16 cellular contexts compared by ENCODE assay signal in genomic region chr7:117021960-117022359, GRCh38.
A peak's percentile ranks its signal among the peaks of the same experiment; 100 is the strongest.
DNase-seq lines count a peak whose midpoint lies in the region; TF ChIP-seq lines count a peak whose summit lies in the region.
"Had no signal": no experiment of that assay in that cellular context is flagged by ENCODE, and none has a peak within 500 bp of the region (broad histone marks: within the 10 kb centered on the region; RNA-seq: fewer than 3 reads in every experiment).

No MANE protein-coding gene starts in this region.

- peak; percentile 56 for DNase-seq in G401 (ENCODE audit: low spot score)
- peak; percentile 13 for DNase-seq in NCI-H69 (lab: John Stamatoyannopoulos, UW)
- DNase-seq in dorsolateral prefrontal cortex: no peak
- no peak for DNase-seq in progenitor cell of endocrine pancreas (ENCODE audit: low spot score, unreplicated experiment)
- DNase-seq in activated naive CD4-positive, alpha-beta T cell treated with anti-CD3 and anti-CD28 coated beads, Interleukin-2, amount 10 ng/mL, durations not matched to agents 7 days and 5 days: no peak
- no peak for DNase-seq in CD8-positive, alpha-beta memory T cell
- no peak for DNase-seq in HEK293T (ENCODE audit: extremely low spot score)
- no peak for DNase-seq in A673 (ENCODE audit: low spot score)
- DNase-seq: NCI-H146, NCI-H2107, NCI-H446, NCI-H748 treated with DMSO at 0.1 percent for 48 hours, SHP77 treated with DMSO at 0.1 percent for 48 hours had no signal

- H3K27ac Mint-ChIP-seq in progenitor cell of endocrine pancreas: no peak overlapping the region
- no peak overlapping the region for H3K27ac Mint-ChIP-seq in activated naive CD4-positive, alpha-beta T cell treated with anti-CD3 and anti-CD28 coated beads, Interleukin-2, amount 10 ng/mL, durations not matched to agents 7 days and 5 days
- no peak overlapping the region for H3K27ac Mint-ChIP-seq in CD8-positive, alpha-beta memory T cell

- in situ Hi-C loops in G401 (cut with HindIII; ENCODE audit: low sequenced_read_pairs): no loop called here

- H3K4me1 Mint-ChIP-seq in progenitor cell of endocrine pancreas (ENCODE audit: low read depth): peaks cover 2% of the 10 kb centered on the region
- H3K4me1 Mint-ChIP-seq in activated naive CD4-positive, alpha-beta T cell treated with anti-CD3 and anti-CD28 coated beads, Interleukin-2, amount 10 ng/mL, durations not matched to agents 7 days and 5 days: peaks cover 10% of the 10 kb centered on the region
- peaks cover 3 to 17% (median 15%) of the 10 kb centered on the region in 3 donors for H3K4me1 Mint-ChIP-seq in CD8-positive, alpha-beta memory T cell

- no peaks in the 10 kb centered on the region for H3K27me3 ChIP-seq in dorsolateral prefrontal cortex
- no peaks in the 10 kb centered on the region for H3K27me3 ChIP-seq in CD8-positive, alpha-beta memory T cell (ENCODE audit: insufficient read depth, low read length, poor library complexity, severe bottlenecking)
- no peaks in the 10 kb centered on the region for H3K27me3 ChIP-seq in A673 (replicated peaks; ENCODE audit: insufficient read depth, low read depth, low read length, poor library complexity)
- H3K27me3 ChIP-seq: BLaER1 treated with 17β-estradiol and CSF1 and Interleukin-3, amounts not matched to agents 10 nM and 100 nM had no signal

- POLR2A ChIA-PET in CD8-positive, alpha-beta memory T cell (lab: Charles Lee): no interaction called here
- POLR2A ChIA-PET in HEK293T (lab: Yijun Ruan, JAX) (no interaction called here), A673 (lab: Charles Lee; ENCODE audit: low non-redundant PET) (no interaction called here)

- peaks cover 5% of the 10 kb centered on the region for H3K27me3 Mint-ChIP-seq in progenitor cell of endocrine pancreas
- H3K27me3 Mint-ChIP-seq in activated naive CD4-positive, alpha-beta T cell treated with anti-CD3 and anti-CD28 coated beads, Interleukin-2, amount 10 ng/mL, durations not matched to agents 7 days and 5 days: no peaks in the 10 kb centered on the region
- H3K27me3 Mint-ChIP-seq in CD8-positive, alpha-beta memory T cell: no peaks in the 10 kb centered on the region

- TF ChIP-seq CTCF in dorsolateral prefrontal cortex (IDR thresholded peaks at IDR 0.05 in 54 of 56, conservative IDR thresholded peaks at IDR 0.05 in 2 of 56; ENCODE audit: low read depth in 1 of 56, partially characterized antibody in 56 of 56): no peak
- no peak for TF ChIP-seq CTCF in progenitor cell of endocrine pancreas (IDR thresholded peaks at IDR 0.05; ENCODE audit: unreplicated experiment)
- TF ChIP-seq CTCF in A673 (conservative IDR thresholded peaks at IDR 0.05; ENCODE audit: low read depth, low read length): no peak

- CTCF ChIA-PET in activated naive CD4-positive, alpha-beta T cell treated with anti-CD3 and anti-CD28 coated beads, Interleukin-2, amount 10 ng/mL, durations not matched to agents 7 days and 5 days (lab: Charles Lee): interaction anchor here (1.2 to 1.6 kb wide), 2 partner anchors 13 to 36 kb away, joined by 3 read pairs; no protein-coding TSS in a partner anchor
- CTCF ChIA-PET in CD8-positive, alpha-beta memory T cell (lab: Charles Lee): no interaction called here
- CTCF ChIA-PET in HEK293T (lab: Yijun Ruan, JAX) (interaction anchor here (0.8 kb wide), 1 partner anchor 846 kb away, joined by 6 read pairs; no protein-coding TSS in a partner anchor), A673 (lab: Charles Lee) (no interaction called here)

- BruUV-seq in A673 (replicated peaks; lab: Mats Ljungman, UMichigan): no TSS peak

- H3K9me3 ChIP-seq in CD8-positive, alpha-beta memory T cell (ENCODE audit: low read length): no peaks in the 10 kb centered on the region
- no peaks in the 10 kb centered on the region for H3K9me3 ChIP-seq in A673 (ENCODE audit: low read depth, low read length, poor library complexity, severe bottlenecking)
- H3K9me3 ChIP-seq: BLaER1 treated with 17β-estradiol and CSF1 and Interleukin-3, amounts not matched to agents 10 nM and 100 nM had no signal

- peak overlapping the region in 7 of 59 donors; percentile 0 to 90 (median 42) for H3K27ac ChIP-seq in dorsolateral prefrontal cortex
- H3K27ac ChIP-seq in CD8-positive, alpha-beta memory T cell (ENCODE audit: low read depth, low read length): no peak overlapping the region
- H3K27ac ChIP-seq in A673 (ENCODE audit: low read depth, low read length, poor library complexity, severe bottlenecking): no peak overlapping the region
- H3K27ac ChIP-seq: BLaER1 treated with 17β-estradiol and CSF1 and Interleukin-3, amounts not matched to agents 10 nM and 100 nM; HL-60 had no signal

- H3K36me3 Mint-ChIP-seq in progenitor cell of endocrine pancreas (ENCODE audit: insufficient read depth): no peaks in the 10 kb centered on the region
- H3K36me3 Mint-ChIP-seq in activated naive CD4-positive, alpha-beta T cell treated with anti-CD3 and anti-CD28 coated beads, Interleukin-2, amount 10 ng/mL, durations not matched to agents 7 days and 5 days: peaks cover 1% of the 10 kb centered on the region
- no peaks in the 10 kb centered on the region for H3K36me3 Mint-ChIP-seq in CD8-positive, alpha-beta memory T cell

- H3K4me1 ChIP-seq in CD8-positive, alpha-beta memory T cell (ENCODE audit: insufficient read depth, low read length): no peaks in the 10 kb centered on the region
- peaks cover 16% of the 10 kb centered on the region for H3K4me1 ChIP-seq in A673 (ENCODE audit: insufficient read depth, low read length, poor library complexity, severe bottlenecking)

- no peaks in the 10 kb centered on the region for H3K9me3 Mint-ChIP-seq in progenitor cell of endocrine pancreas (ENCODE audit: low read depth)
- H3K9me3 Mint-ChIP-seq in activated naive CD4-positive, alpha-beta T cell treated with anti-CD3 and anti-CD28 coated beads, Interleukin-2, amount 10 ng/mL, durations not matched to agents 7 days and 5 days: no peaks in the 10 kb centered on the region
- no peaks in the 10 kb centered on the region for H3K9me3 Mint-ChIP-seq in CD8-positive, alpha-beta memory T cell

- intact Hi-C loops in dorsolateral prefrontal cortex (cut with DNase I) (loop anchor here in 1 of 2 donors (10.0 kb wide), 1 partner anchor 133 kb away; no protein-coding TSS in a partner anchor), A673 (cut with micrococcal nuclease; ENCODE audit: unreplicated experiment) (no loop called here)

- peak overlapping the region; percentile 33 for H3K4me3 Mint-ChIP-seq in progenitor cell of endocrine pancreas (ENCODE audit: low read depth)
- H3K4me3 Mint-ChIP-seq in activated naive CD4-positive, alpha-beta T cell treated with anti-CD3 and anti-CD28 coated beads, Interleukin-2, amount 10 ng/mL, durations not matched to agents 7 days and 5 days: no peak overlapping the region
- no peak overlapping the region for H3K4me3 Mint-ChIP-seq in CD8-positive, alpha-beta memory T cell

- no peaks in the 10 kb centered on the region for H3K36me3 ChIP-seq in CD8-positive, alpha-beta memory T cell (ENCODE audit: insufficient read depth, low read length)
- no peaks in the 10 kb centered on the region for H3K36me3 ChIP-seq in A673 (ENCODE audit: insufficient read depth, low read length, poor library complexity, severe bottlenecking)
- H3K36me3 ChIP-seq: BLaER1 treated with 17β-estradiol and CSF1 and Interleukin-3, amounts not matched to agents 10 nM and 100 nM had no signal

- peak overlapping the region; percentile 34 to 76 (median 63) for H3K4me3 ChIP-seq in dorsolateral prefrontal cortex
- H3K4me3 ChIP-seq in CD8-positive, alpha-beta memory T cell (ENCODE audit: low read length): no peak overlapping the region
- no peak overlapping the region for H3K4me3 ChIP-seq in A673 (ENCODE audit: low read depth, low read length, poor library complexity, severe bottlenecking)
- H3K4me3 ChIP-seq: BLaER1 treated with 17β-estradiol and CSF1 and Interleukin-3, amounts not matched to agents 10 nM and 100 nM; K562 had no signal

TF ChIP-seq in HEK293T, 16 proteins besides CTCF, POLR2A, EP300 and RAD21:
- no peak for TF ChIP-seq HDGF (IDR thresholded peaks at IDR 0.05; ENCODE audit: borderline replicate concordance)
- TF ChIP-seq L3MBTL2 (conservative IDR thresholded peaks at IDR 0.05): no peak
- no peak for TF ChIP-seq NFRKB (IDR thresholded peaks at IDR 0.05)
- TF ChIP-seq FOXA1 (IDR thresholded peaks at IDR 0.05): no peak
- no peak for TF ChIP-seq CTBP1 (IDR thresholded peaks at IDR 0.05; ENCODE audit: borderline replicate concordance)
- TF ChIP-seq ELF4 (IDR thresholded peaks at IDR 0.05): no peak
- no peak for TF ChIP-seq BHLHE40 (IDR thresholded peaks at IDR 0.05; ENCODE audit: borderline replicate concordance)
- no peak for TF ChIP-seq SP1 (IDR thresholded peaks at IDR 0.05)
- TF ChIP-seq FOXK2 (IDR thresholded peaks at IDR 0.05): no peak
- TF ChIP-seq ZNF384 (IDR thresholded peaks at IDR 0.05): no peak
- TF ChIP-seq LEF1 (IDR thresholded peaks at IDR 0.05; ENCODE audit: borderline replicate concordance): no peak
- no peak for TF ChIP-seq PKNOX1 (IDR thresholded peaks at IDR 0.05)
- no peak for TF ChIP-seq SUZ12 (IDR thresholded peaks at IDR 0.05)
- no peak for TF ChIP-seq FOXM1 (IDR thresholded peaks at IDR 0.05; ENCODE audit: borderline replicate concordance)

Comparison
In these comparisons a context has a peak if more than half of its experiments do, and no peak if none do; other contexts are left out.
1. DNase-seq: peak in G401 (single experiment) and NCI-H69 (single experiment); none in dorsolateral prefrontal cortex (0 of 10), progenitor cell of endocrine pancreas (single experiment), activated naive CD4-positive, alpha-beta T cell treated with anti-CD3 and anti-CD28 coated beads, Interleukin-2, amount 10 ng/mL, durations not matched to agents 7 days and 5 days (single experiment), CD8-positive, alpha-beta memory T cell (0 of 5), HEK293T (single experiment) and A673 (single experiment).
2. H3K4me3 ChIP-seq: peak in dorsolateral prefrontal cortex (59 of 59); none in CD8-positive, alpha-beta memory T cell (single experiment) and A673 (single experiment).
3. CTCF ChIA-PET loops: an anchor here in activated naive CD4-positive, alpha-beta T cell treated with anti-CD3 and anti-CD28 coated beads, Interleukin-2, amount 10 ng/mL, durations not matched to agents 7 days and 5 days (1.2 to 1.6 kb wide) and HEK293T (0.8 kb wide); none called in CD8-positive, alpha-beta memory T cell and A673.